23 cellular contexts compared by ENCODE assay signal in the genomic region with DNA sequence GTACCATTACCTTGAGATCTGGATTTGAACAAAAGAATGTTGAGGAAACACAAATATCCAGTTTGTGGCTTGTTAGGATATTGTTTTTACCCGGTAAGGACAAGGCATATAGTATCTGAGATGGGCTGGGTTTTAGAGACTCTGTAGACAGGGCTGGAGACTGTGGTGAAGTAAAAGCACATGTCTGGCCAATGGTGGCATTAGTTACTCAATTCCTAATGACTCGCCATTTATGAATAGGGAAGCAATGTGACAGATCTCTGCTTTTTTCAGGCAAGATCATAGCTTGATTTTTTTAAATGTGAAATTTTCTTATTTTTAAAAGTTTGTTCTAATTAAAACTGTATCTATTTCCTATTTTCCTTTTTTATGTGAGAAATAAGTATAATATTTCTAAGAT.
DNase-seq lines count a peak whose midpoint lies in the region; ATAC-seq, FAIRE-seq and TF ChIP-seq lines count a peak whose summit lies in the region.
"Had no signal": no experiment of that assay in that cellular context is flagged by ENCODE, and none has a peak within 500 bp of the region (broad histone marks: within the 10 kb centered on the region; RNA-seq: fewer than 3 reads in every experiment).

No MANE protein-coding gene starts in this region.

- H3K4me1 ChIP-seq in pancreas = no peaks in the 10 kb centered on the region
- no peaks in the 10 kb centered on the region for H3K4me1 ChIP-seq in hepatocyte (ENCODE audit: insufficient read depth)

- no peak overlapping the region for H3K27ac Mint-ChIP-seq in activated naive CD4-positive, alpha-beta T cell treated with anti-CD3 and anti-CD28 coated beads for 36 hours
- H3K27ac Mint-ChIP-seq: CD8-positive, alpha-beta T cell; IgD-negative memory B cell had no signal

- 77 to 84% methylated on average over 2 of the region's 2 CpGs for WGBS in pancreas, 2 donors
- 74% methylated on average over 2 of the region's 2 CpGs for WGBS in hepatocyte (ENCODE audit: low lambda C conversion rate, missing lambda C conversion rate)

- no peaks in the 10 kb centered on the region for H3K27me3 Mint-ChIP-seq in activated naive CD4-positive, alpha-beta T cell treated with anti-CD3 and anti-CD28 coated beads for 36 hours (ENCODE audit: low read depth)
- H3K27me3 Mint-ChIP-seq: IgD-negative memory B cell had no signal

- ATAC-seq in pancreas = no peak
- ATAC-seq: CD8-positive, alpha-beta T cell; HCT116 had no signal

- CTCF ChIA-PET in activated naive CD4-positive, alpha-beta T cell treated with anti-CD3 and anti-CD28 coated beads for 36 hours (lab: Charles Lee) = no interaction called here

- no peaks in the 10 kb centered on the region for H3K9me2 ChIP-seq in hepatocyte (replicated peaks; ENCODE audit: insufficient read depth)

- H3K36me3 Mint-ChIP-seq in activated naive CD4-positive, alpha-beta T cell treated with anti-CD3 and anti-CD28 coated beads for 36 hours (ENCODE audit: low read depth) = no peaks in the 10 kb centered on the region
- H3K36me3 Mint-ChIP-seq: CD8-positive, alpha-beta T cell; IgD-negative memory B cell had no signal

- H3K9me3 ChIP-seq in pancreas (no peaks in the 10 kb centered on the region), hepatocyte (ENCODE audit: low read depth) (no peaks in the 10 kb centered on the region)

- H3K4me3 ChIP-seq in choroid plexus epithelial cell (ENCODE audit: low read depth, low read length) (no peak overlapping the region), pancreas (no peak overlapping the region), hepatocyte (no peak overlapping the region)
- H3K4me3 ChIP-seq: BLaER1, SK-N-MC had no signal

- H3K4me2 ChIP-seq in hepatocyte = no peak overlapping the region
- H3K4me2 ChIP-seq: BLaER1 had no signal

- FAIRE-seq in pancreas (lab: Jason Lieb, UNC) = no peak
- FAIRE-seq: GM12891 had no signal

- intact Hi-C loops in pancreas (cut with DNase I) = no loop called here
- intact Hi-C loops in activated naive CD4-positive, alpha-beta T cell treated with anti-CD3 and anti-CD28 coated beads for 36 hours (cut with micrococcal nuclease) = no loop called here

- no peaks in the 10 kb centered on the region for H3K27me3 ChIP-seq in pancreas
- H3K27me3 ChIP-seq in hepatocyte = no peaks in the 10 kb centered on the region
- H3K27me3 ChIP-seq: BLaER1 had no signal

- no peak for TF ChIP-seq CTCF in choroid plexus epithelial cell (conservative IDR thresholded peaks at IDR 0.05; ENCODE audit: low read depth, low read length)
- no peak for TF ChIP-seq CTCF in pancreas (IDR thresholded peaks at IDR 0.05)
- no peak for TF ChIP-seq CTCF in hepatocyte (IDR thresholded peaks at IDR 0.05; ENCODE audit: poor library complexity)

- no peaks in the 10 kb centered on the region for H3K4me1 Mint-ChIP-seq in activated naive CD4-positive, alpha-beta T cell treated with anti-CD3 and anti-CD28 coated beads for 36 hours (ENCODE audit: low read depth)
- H3K4me1 Mint-ChIP-seq: IgD-negative memory B cell had no signal

- peaks cover 4% of the 10 kb centered on the region for H3K9me3 Mint-ChIP-seq in activated naive CD4-positive, alpha-beta T cell treated with anti-CD3 and anti-CD28 coated beads for 36 hours
- H3K9me3 Mint-ChIP-seq: CD8-positive, alpha-beta T cell had no signal

- no peaks in the 10 kb centered on the region for H4K20me1 ChIP-seq in hepatocyte (ENCODE audit: insufficient read depth, poor library complexity, severe bottlenecking)
- H4K20me1 ChIP-seq: BLaER1 had no signal

- no peaks in the 10 kb centered on the region for H3K36me3 ChIP-seq in pancreas
- H3K36me3 ChIP-seq in hepatocyte (replicated peaks; ENCODE audit: insufficient read depth, low read depth) = no peaks in the 10 kb centered on the region
- H3K36me3 ChIP-seq: BLaER1 had no signal

- no peak overlapping the region for H2AFZ ChIP-seq in hepatocyte

- H3K27ac ChIP-seq in pancreas (no peak overlapping the region), hepatocyte (no peak overlapping the region)
- H3K27ac ChIP-seq: BLaER1, SK-N-MC had no signal

- no peak overlapping the region for H3K4me3 Mint-ChIP-seq in activated naive CD4-positive, alpha-beta T cell treated with anti-CD3 and anti-CD28 coated beads for 36 hours
- H3K4me3 Mint-ChIP-seq: CD8-positive, alpha-beta T cell; IgD-negative memory B cell had no signal

- DNase-seq in LHCN-M2 (ENCODE audit: low read depth) = peak; percentile 50
- peak; percentile 10 for DNase-seq in NOMO-1 treated with DMSO at 0.1 percent for 48 hours (lab: John Stamatoyannopoulos, UW; ENCODE audit: unreplicated experiment)
- DNase-seq in choroid plexus epithelial cell (ENCODE audit: low read depth) = peak; percentile 11
- DNase-seq in iris pigment epithelial cell (ENCODE audit: low read depth) = peak; percentile 25
- no peak for DNase-seq in pancreas
- DNase-seq in cerebellar cortex (ENCODE audit: low spot score) = no peak
- no peak for DNase-seq in hepatocyte (ENCODE audit: low spot score)
- no peak for DNase-seq in activated naive CD4-positive, alpha-beta T cell treated with anti-CD3 and anti-CD28 coated beads for 36 hours
- DNase-seq: CD8-positive, alpha-beta T cell; GOT3; NCI-H1092 treated with DMSO at 0.1 percent for 48 hours; NCI-H1436 treated with DMSO at 0.1 percent for 48 hours; NCI-H2029; NCI-H2171; NCI-H345; NCI-H524; NCI-H774; Right ventricle myocardium superior had no signal

- no peaks in the 10 kb centered on the region for H3K79me2 ChIP-seq in hepatocyte

Comparison
In these comparisons a context has a peak if more than half of its experiments do, and no peak if none do; other contexts are left out.
1. DNase-seq: peak in LHCN-M2 (single experiment), NOMO-1 treated with DMSO at 0.1 percent for 48 hours (single experiment), choroid plexus epithelial cell (single experiment) and iris pigment epithelial cell (single experiment); none in pancreas (0 of 6), cerebellar cortex (single experiment), hepatocyte (single experiment) and activated naive CD4-positive, alpha-beta T cell treated with anti-CD3 and anti-CD28 coated beads for 36 hours (single experiment).